18 cellular contexts compared by ENCODE assay signal in the genomic region with DNA sequence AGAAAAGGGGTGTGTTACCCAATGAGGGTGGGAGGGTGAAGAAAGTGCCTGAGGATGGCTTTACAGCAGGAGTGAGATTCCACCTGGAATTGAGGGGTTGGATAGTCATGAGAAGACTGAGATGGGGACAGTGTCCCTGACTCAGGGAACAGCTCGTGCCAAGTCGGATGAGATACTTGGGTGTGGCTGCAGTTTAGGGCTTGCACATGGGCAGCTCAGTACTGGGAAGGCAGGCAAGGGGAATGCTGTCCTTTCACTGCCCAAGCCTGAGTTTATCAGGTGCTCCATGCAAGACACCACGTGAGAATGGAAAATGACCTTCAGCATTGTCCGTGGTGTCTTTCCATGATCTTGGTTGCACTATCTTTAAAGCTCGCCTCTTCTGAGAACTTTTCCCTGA.
DNase-seq lines count a peak whose midpoint lies in the region; ATAC-seq, FAIRE-seq and TF ChIP-seq lines count a peak whose summit lies in the region.
"Had no signal": no experiment of that assay in that cellular context is flagged by ENCODE, and none has a peak within 500 bp of the region (broad histone marks: within the 10 kb centered on the region; RNA-seq: fewer than 3 reads in every experiment).

No MANE protein-coding gene starts in this region.

- TF ChIP-seq CTCF in Peyer's patch (IDR thresholded peaks at IDR 0.05): no peak
- TF ChIP-seq CTCF in mucosa of descending colon (IDR thresholded peaks at IDR 0.05): no peak
- TF ChIP-seq CTCF in transverse colon (IDR thresholded peaks at IDR 0.05): no peak
- TF ChIP-seq CTCF in kidney (IDR thresholded peaks at IDR 0.05; ENCODE audit: borderline replicate concordance, extremely low read depth, insufficient read depth): no peak
- TF ChIP-seq CTCF in body of pancreas (IDR thresholded peaks at IDR 0.05): no peak

- ATAC-seq in esophagus mucosa (peak; percentile 46), mucosa of descending colon (peak; percentile 53), body of pancreas (no peak)
- ATAC-seq: A549 had no signal

- no peaks in the 10 kb centered on the region for H3K9me3 ChIP-seq in Peyer's patch
- H3K9me3 ChIP-seq in mucosa of descending colon: no peaks in the 10 kb centered on the region
- H3K9me3 ChIP-seq in transverse colon: no peaks in the 10 kb centered on the region
- no peaks in the 10 kb centered on the region for H3K9me3 ChIP-seq in kidney (ENCODE audit: control insufficient read depth in 1 of 2, low read length in 2 of 2)
- H3K9me3 ChIP-seq in body of pancreas: no peaks in the 10 kb centered on the region
- H3K9me3 ChIP-seq: A549, BLaER1 had no signal

- no peaks in the 10 kb centered on the region for H3K27me3 ChIP-seq in Peyer's patch
- no peaks in the 10 kb centered on the region for H3K27me3 ChIP-seq in transverse colon
- no peaks in the 10 kb centered on the region for H3K27me3 ChIP-seq in body of pancreas
- H3K27me3 ChIP-seq: BLaER1 had no signal

- in situ Hi-C loops in transverse colon (cut with MboI; ENCODE audit: low pct_ligation_motif_present in 1 of 4, low pct_unique_long_range_greater_than_20kb in 1 of 4, low sequenced_read_pairs in 3 of 4): no loop called here

- H3K36me3 ChIP-seq in Peyer's patch (no peaks in the 10 kb centered on the region), mucosa of descending colon (ENCODE audit: low read depth) (no peaks in the 10 kb centered on the region), transverse colon (no peaks in the 10 kb centered on the region), kidney (ENCODE audit: control insufficient read depth in 1 of 2, insufficient read depth in 2 of 2, low read length in 2 of 2) (no peaks in the 10 kb centered on the region), body of pancreas (replicated peaks in 1 of 2; ENCODE audit: insufficient read depth in 1 of 2, low read depth in 2 of 2) (no peaks in the 10 kb centered on the region)
- H3K36me3 ChIP-seq: BLaER1 had no signal

- H3K27ac ChIP-seq in Peyer's patch (peak overlapping the region in 2 of 4 donors; percentile 57 to 60), transverse colon (no peak overlapping the region), kidney (ENCODE audit: low read depth in 2 of 2, low read length in 2 of 2) (no peak overlapping the region), body of pancreas (no peak overlapping the region)
- H3K27ac ChIP-seq: A549, BLaER1, HL-60 had no signal

- DNase-seq in Peyer's patch: peak in 2 of 3 donors; percentile 71 to 84
- peak in 2 of 3 donors; percentile 34 to 38 for DNase-seq in mucosa of descending colon
- DNase-seq in transverse colon: peak; percentile 38
- no peak for DNase-seq in SKM-1 treated with dmso at 0.1 percent for 144 hours (lab: John Stamatoyannopoulos, UW; ENCODE audit: unreplicated experiment)
- no peak for DNase-seq in kidney
- DNase-seq in body of pancreas: no peak
- DNase-seq: Caco-2; CD8-positive, alpha-beta memory T cell; DND-41; GDM1; HCEC 1CT; HFFc6 had no signal

- intact Hi-C loops in mucosa of descending colon (cut with DNase I, micrococcal nuclease): no loop called here
- intact Hi-C loops in transverse colon (cut with DNase I; ENCODE audit: low total_unique reads): no loop called here
- intact Hi-C loops in kidney (cut with DNase I): no loop called here
- intact Hi-C loops in body of pancreas (cut with DNase I): no loop called here

- TF ChIP-seq POLR2A in Peyer's patch (IDR thresholded peaks at IDR 0.05) (no peak), transverse colon (IDR thresholded peaks at IDR 0.05) (no peak), body of pancreas (IDR thresholded peaks at IDR 0.05) (no peak)

- FAIRE-seq in kidney (lab: Jason Lieb, UNC): no peak
- FAIRE-seq: A549, GM12892, GM19239 had no signal

- TF ChIP-seq EP300 in transverse colon (IDR thresholded peaks at IDR 0.05; ENCODE audit: low read depth): no peak

- H3K4me1 ChIP-seq in Peyer's patch: no peaks in the 10 kb centered on the region
- H3K4me1 ChIP-seq in mucosa of descending colon (ENCODE audit: low read depth): no peaks in the 10 kb centered on the region
- H3K4me1 ChIP-seq in transverse colon: no peaks in the 10 kb centered on the region
- no peaks in the 10 kb centered on the region for H3K4me1 ChIP-seq in kidney (ENCODE audit: control insufficient read depth in 1 of 2, insufficient read depth in 1 of 2, low read depth in 1 of 2, low read length in 2 of 2)
- H3K4me1 ChIP-seq in body of pancreas: no peaks in the 10 kb centered on the region
- H3K4me1 ChIP-seq: A549, BLaER1 had no signal

- WGBS in transverse colon (ENCODE audit: low coverage in 1 of 2), 2 donors: 64 to 80% methylated on average over 1 to 5 of the region's 5 CpGs
- WGBS in body of pancreas, 2 donors: 72 to 81% methylated on average over 5 of the region's 5 CpGs

- H3K9ac ChIP-seq in kidney (ENCODE audit: low read length in 2 of 2): no peak overlapping the region
- H3K9ac ChIP-seq: BLaER1 had no signal

- H3K4me3 ChIP-seq in Peyer's patch (no peak overlapping the region), mucosa of descending colon (no peak overlapping the region), transverse colon (no peak overlapping the region), kidney (ENCODE audit: low read length in 2 of 2) (no peak overlapping the region), body of pancreas (no peak overlapping the region)
- H3K4me3 ChIP-seq: A549, BLaER1 had no signal

Comparison
In these comparisons a context has a peak if more than half of its experiments do, and no peak if none do; other contexts are left out.
1. DNase-seq: peak in Peyer's patch (2 of 3), mucosa of descending colon (2 of 3) and transverse colon (single experiment); none in SKM-1 treated with dmso at 0.1 percent for 144 hours (single experiment), kidney (single experiment) and body of pancreas (0 of 4).